33 cellular contexts compared by ENCODE assay signal in genomic region chr2:138691667-138692066, GRCh38.
"Had no signal": no experiment of that assay in that cellular context is flagged by ENCODE, and none has a peak within 500 bp of the region (broad histone marks: within the 10 kb centered on the region; RNA-seq: fewer than 3 reads in every experiment).

No MANE protein-coding gene starts in this region.

- H3K9me3 ChIP-seq: ascending aorta had no signal

- H3K27me3 ChIP-seq: ascending aorta, brain microvascular endothelial cell, dorsolateral prefrontal cortex had no signal

- H3K4me1 Mint-ChIP-seq: endodermal cell, T-helper 17 cell, WTC11 had no signal

- H3K27me3 Mint-ChIP-seq: activated CD4-positive, alpha-beta memory T cell treated with anti-CD3 and anti-CD28 coated beads, Interleukin-2, amount 10 ng/mL, durations not matched to agents 7 days and 5 days; activated CD4-positive, alpha-beta T cell treated with anti-CD3 and anti-CD28 coated beads, Interleukin-2, amount 10 ng/mL, durations not matched to agents 7 days and 5 days; activated naive CD4-positive, alpha-beta T cell treated with anti-CD3 and anti-CD28 coated beads, Interleukin-2, amount 10 ng/mL, durations not matched to agents 7 days and 5 days; activated T-cell treated with anti-CD3 and anti-CD28 coated beads, Interleukin-2, amount 50 U/mL, for 24 hours; dendritic cell treated with granulocyte-macrophage colony-stimulating factor and Interleukin-4, amounts not matched to agents 40 ng/mL and 50 ng/mL, for 4 days had no signal

- FAIRE-seq: bronchial epithelial cell, frontal cortex had no signal

- ATAC-seq: activated naive CD4-positive, alpha-beta T cell treated with anti-CD3 and anti-CD28 coated beads, Interleukin-2, amount 50 U/mL, for 72 hours; activated T-cell treated with anti-CD3 and anti-CD28 coated beads, Interleukin-2, amount 50 U/mL, for 72 hours; esophagus mucosa; T-helper 17 cell; WTC11 had no signal

- DNase-seq: activated CD4-positive, alpha-beta memory T cell treated with anti-CD3 and anti-CD28 coated beads, Interleukin-2, amount 10 ng/mL, durations not matched to agents 7 days and 5 days; activated CD4-positive, alpha-beta T cell treated with anti-CD3 and anti-CD28 coated beads for 1 hour; activated CD4-positive, alpha-beta T cell treated with anti-CD3 and anti-CD28 coated beads for 4 hours; activated CD4-positive, alpha-beta T cell treated with anti-CD3 and anti-CD28 coated beads, Interleukin-2, amount 10 ng/mL, durations not matched to agents 7 days and 5 days; activated CD4-positive, alpha-beta T cell treated with anti-CD3 and anti-CD28 coated beads, Interleukin-2, amount 50 U/mL, for 4 hours; activated CD8-positive, alpha-beta memory T cell treated with anti-CD3 and anti-CD28 coated beads, Interleukin-2, amount 50 U/mL, for 48 hours; activated gamma-delta T cell; activated naive CD4-positive, alpha-beta T cell; activated naive CD4-positive, alpha-beta T cell treated with anti-CD3 and anti-CD28 coated beads, Interleukin-2, amount 10 ng/mL, durations not matched to agents 7 days and 5 days; activated naive CD8-positive, alpha-beta T cell treated with anti-CD3 and anti-CD28 coated beads, Interleukin-2, amount 10 ng/mL, durations not matched to agents 7 days and 5 days; activated T-cell treated with anti-CD3 and anti-CD28 coated beads for 4 hours; activated T-cell treated with anti-CD3 and anti-CD28 coated beads, Interleukin-2, amount 50 U/mL, for 24 hours; activated T-cell treated with anti-CD3 and anti-CD28 coated beads, Interleukin-2, amount 50 U/mL, for 72 hours; brain microvascular endothelial cell; dorsolateral prefrontal cortex; effector memory CD4-positive, alpha-beta T cell; endodermal cell; foreskin fibroblast; head of caudate nucleus; T-helper 1 cell; T-helper 17 cell; T1000 had no signal

- H3K27ac Mint-ChIP-seq: activated CD4-positive, alpha-beta memory T cell treated with anti-CD3 and anti-CD28 coated beads, Interleukin-2, amount 10 ng/mL, durations not matched to agents 7 days and 5 days; activated CD4-positive, alpha-beta T cell treated with anti-CD3 and anti-CD28 coated beads, Interleukin-2, amount 10 ng/mL, durations not matched to agents 7 days and 5 days; activated naive CD4-positive, alpha-beta T cell treated with anti-CD3 and anti-CD28 coated beads, Interleukin-2, amount 10 ng/mL, durations not matched to agents 7 days and 5 days; activated naive CD4-positive, alpha-beta T cell treated with anti-CD3 and anti-CD28 coated beads, Interleukin-2, amount 50 U/mL, for 72 hours; activated naive CD8-positive, alpha-beta T cell treated with anti-CD3 and anti-CD28 coated beads, Interleukin-2, amount 10 ng/mL, durations not matched to agents 7 days and 5 days; activated T-cell treated with anti-CD3 and anti-CD28 coated beads, Interleukin-2, amount 50 U/mL, for 24 hours; activated T-cell treated with anti-CD3 and anti-CD28 coated beads, Interleukin-2, amount 50 U/mL, for 72 hours; dendritic cell treated with granulocyte-macrophage colony-stimulating factor and Interleukin-4, amounts not matched to agents 40 ng/mL and 50 ng/mL, for 4 days; endodermal cell; T-helper 17 cell; T-helper 2 cell treated with Interferon-gamma antibody and Interleukin-4, amounts not matched to agents 5 μg/mL and 100 μg/mL, for 36 hours; WTC11 had no signal

- H3K36me3 Mint-ChIP-seq: activated naive CD4-positive, alpha-beta T cell treated with anti-CD3 and anti-CD28 coated beads, Interleukin-2, amount 10 ng/mL, durations not matched to agents 7 days and 5 days; activated naive CD4-positive, alpha-beta T cell treated with anti-CD3 and anti-CD28 coated beads, Interleukin-2, amount 50 U/mL, for 72 hours; WTC11 had no signal

- H3K9me3 Mint-ChIP-seq: activated naive CD4-positive, alpha-beta T cell treated with anti-CD3 and anti-CD28 coated beads, Interleukin-2, amount 10 ng/mL, durations not matched to agents 7 days and 5 days; activated T-cell treated with anti-CD3 and anti-CD28 coated beads, Interleukin-2, amount 50 U/mL, for 24 hours; central memory CD8-positive, alpha-beta T cell; T-helper 2 cell treated with Interferon-gamma antibody and Interleukin-4, amounts not matched to agents 5 μg/mL and 100 μg/mL, for 36 hours had no signal

- H3K36me3 ChIP-seq: ascending aorta, brain microvascular endothelial cell had no signal

- H3K4me3 Mint-ChIP-seq: activated CD4-positive, alpha-beta memory T cell treated with anti-CD3 and anti-CD28 coated beads, Interleukin-2, amount 10 ng/mL, durations not matched to agents 7 days and 5 days; activated CD4-positive, alpha-beta T cell treated with anti-CD3 and anti-CD28 coated beads, Interleukin-2, amount 10 ng/mL, durations not matched to agents 7 days and 5 days; activated naive CD4-positive, alpha-beta T cell treated with anti-CD3 and anti-CD28 coated beads, Interleukin-2, amount 10 ng/mL, durations not matched to agents 7 days and 5 days; activated naive CD8-positive, alpha-beta T cell treated with anti-CD3 and anti-CD28 coated beads, Interleukin-2, amount 10 ng/mL, durations not matched to agents 7 days and 5 days; activated T-cell treated with anti-CD3 and anti-CD28 coated beads, Interleukin-2, amount 50 U/mL, for 24 hours; activated T-cell treated with anti-CD3 and anti-CD28 coated beads, Interleukin-2, amount 50 U/mL, for 72 hours; central memory CD8-positive, alpha-beta T cell; dendritic cell treated with granulocyte-macrophage colony-stimulating factor and Interleukin-4, amounts not matched to agents 40 ng/mL and 50 ng/mL, for 4 days; endodermal cell; T-helper 17 cell; T-helper 2 cell treated with Interferon-gamma antibody and Interleukin-4, amounts not matched to agents 5 μg/mL and 100 μg/mL, for 36 hours; WTC11 had no signal

- H3K4me1 ChIP-seq: ascending aorta had no signal

- H3K4me3 ChIP-seq: ascending aorta, coronary artery, dorsolateral prefrontal cortex had no signal

- H3K27ac ChIP-seq: ascending aorta, brain microvascular endothelial cell, coronary artery, dorsolateral prefrontal cortex, VCaP had no signal
